Comparison of ENCODE assay signal across 1 cellular context in genomic region chr12:105766029-105766428, GRCh38.
TF ChIP-seq lines count a peak whose summit lies in the region.

No MANE protein-coding gene starts in this region.

TF ChIP-seq in GM12878, 131 proteins besides CTCF, POLR2A, EP300 and RAD21 (continued from another document):
- TF ChIP-seq, protein P1, sequence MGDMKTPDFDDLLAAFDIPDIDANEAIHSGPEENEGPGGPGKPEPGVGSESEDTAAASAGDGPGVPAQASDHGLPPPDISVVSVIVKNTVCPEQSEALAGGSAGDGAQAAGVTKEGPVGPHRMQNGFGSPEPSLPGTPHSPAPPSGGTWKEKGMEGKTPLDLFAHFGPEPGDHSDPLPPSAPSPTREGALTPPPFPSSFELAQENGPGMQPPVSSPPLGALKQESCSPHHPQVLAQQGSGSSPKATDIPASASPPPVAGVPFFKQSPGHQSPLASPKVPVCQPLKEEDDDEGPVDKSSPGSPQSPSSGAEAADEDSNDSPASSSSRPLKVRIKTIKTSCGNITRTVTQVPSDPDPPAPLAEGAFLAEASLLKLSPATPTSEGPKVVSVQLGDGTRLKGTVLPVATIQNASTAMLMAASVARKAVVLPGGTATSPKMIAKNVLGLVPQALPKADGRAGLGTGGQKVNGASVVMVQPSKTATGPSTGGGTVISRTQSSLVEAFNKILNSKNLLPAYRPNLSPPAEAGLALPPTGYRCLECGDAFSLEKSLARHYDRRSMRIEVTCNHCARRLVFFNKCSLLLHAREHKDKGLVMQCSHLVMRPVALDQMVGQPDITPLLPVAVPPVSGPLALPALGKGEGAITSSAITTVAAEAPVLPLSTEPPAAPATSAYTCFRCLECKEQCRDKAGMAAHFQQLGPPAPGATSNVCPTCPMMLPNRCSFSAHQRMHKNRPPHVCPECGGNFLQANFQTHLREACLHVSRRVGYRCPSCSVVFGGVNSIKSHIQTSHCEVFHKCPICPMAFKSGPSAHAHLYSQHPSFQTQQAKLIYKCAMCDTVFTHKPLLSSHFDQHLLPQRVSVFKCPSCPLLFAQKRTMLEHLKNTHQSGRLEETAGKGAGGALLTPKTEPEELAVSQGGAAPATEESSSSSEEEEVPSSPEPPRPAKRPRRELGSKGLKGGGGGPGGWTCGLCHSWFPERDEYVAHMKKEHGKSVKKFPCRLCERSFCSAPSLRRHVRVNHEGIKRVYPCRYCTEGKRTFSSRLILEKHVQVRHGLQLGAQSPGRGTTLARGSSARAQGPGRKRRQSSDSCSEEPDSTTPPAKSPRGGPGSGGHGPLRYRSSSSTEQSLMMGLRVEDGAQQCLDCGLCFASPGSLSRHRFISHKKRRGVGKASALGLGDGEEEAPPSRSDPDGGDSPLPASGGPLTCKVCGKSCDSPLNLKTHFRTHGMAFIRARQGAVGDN (IDR thresholded peaks at IDR 0.05), result peak; percentile 77
- no peak for TF ChIP-seq MTA3 (IDR thresholded peaks at IDR 0.05; ENCODE audit: borderline replicate concordance, low read length)
- TF ChIP-seq, protein P2, sequence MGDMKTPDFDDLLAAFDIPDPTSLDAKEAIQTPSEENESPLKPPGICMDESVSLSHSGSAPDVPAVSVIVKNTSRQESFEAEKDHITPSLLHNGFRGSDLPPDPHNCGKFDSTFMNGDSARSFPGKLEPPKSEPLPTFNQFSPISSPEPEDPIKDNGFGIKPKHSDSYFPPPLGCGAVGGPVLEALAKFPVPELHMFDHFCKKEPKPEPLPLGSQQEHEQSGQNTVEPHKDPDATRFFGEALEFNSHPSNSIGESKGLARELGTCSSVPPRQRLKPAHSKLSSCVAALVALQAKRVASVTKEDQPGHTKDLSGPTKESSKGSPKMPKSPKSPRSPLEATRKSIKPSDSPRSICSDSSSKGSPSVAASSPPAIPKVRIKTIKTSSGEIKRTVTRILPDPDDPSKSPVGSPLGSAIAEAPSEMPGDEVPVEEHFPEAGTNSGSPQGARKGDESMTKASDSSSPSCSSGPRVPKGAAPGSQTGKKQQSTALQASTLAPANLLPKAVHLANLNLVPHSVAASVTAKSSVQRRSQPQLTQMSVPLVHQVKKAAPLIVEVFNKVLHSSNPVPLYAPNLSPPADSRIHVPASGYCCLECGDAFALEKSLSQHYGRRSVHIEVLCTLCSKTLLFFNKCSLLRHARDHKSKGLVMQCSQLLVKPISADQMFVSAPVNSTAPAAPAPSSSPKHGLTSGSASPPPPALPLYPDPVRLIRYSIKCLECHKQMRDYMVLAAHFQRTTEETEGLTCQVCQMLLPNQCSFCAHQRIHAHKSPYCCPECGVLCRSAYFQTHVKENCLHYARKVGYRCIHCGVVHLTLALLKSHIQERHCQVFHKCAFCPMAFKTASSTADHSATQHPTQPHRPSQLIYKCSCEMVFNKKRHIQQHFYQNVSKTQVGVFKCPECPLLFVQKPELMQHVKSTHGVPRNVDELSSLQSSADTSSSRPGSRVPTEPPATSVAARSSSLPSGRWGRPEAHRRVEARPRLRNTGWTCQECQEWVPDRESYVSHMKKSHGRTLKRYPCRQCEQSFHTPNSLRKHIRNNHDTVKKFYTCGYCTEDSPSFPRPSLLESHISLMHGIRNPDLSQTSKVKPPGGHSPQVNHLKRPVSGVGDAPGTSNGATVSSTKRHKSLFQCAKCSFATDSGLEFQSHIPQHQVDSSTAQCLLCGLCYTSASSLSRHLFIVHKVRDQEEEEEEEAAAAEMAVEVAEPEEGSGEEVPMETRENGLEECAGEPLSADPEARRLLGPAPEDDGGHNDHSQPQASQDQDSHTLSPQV (IDR thresholded peaks at IDR 0.05), result peak; percentile 93
- TF ChIP-seq TCF7 (IDR thresholded peaks at IDR 0.05; ENCODE audit: borderline replicate concordance), result no peak
- no peak for TF ChIP-seq HCFC1 (IDR thresholded peaks at IDR 0.05; ENCODE audit: low read length)
- no peak for TF ChIP-seq PAX8 (IDR thresholded peaks at IDR 0.05)
- TF ChIP-seq YY1 (IDR thresholded peaks at IDR 0.05; ENCODE audit: low read depth, low read length), result 0 out of 2 replicates have a peak, but pooled peaks have one; percentile 17
